7 cellular contexts compared by ENCODE assay signal in the genomic region with DNA sequence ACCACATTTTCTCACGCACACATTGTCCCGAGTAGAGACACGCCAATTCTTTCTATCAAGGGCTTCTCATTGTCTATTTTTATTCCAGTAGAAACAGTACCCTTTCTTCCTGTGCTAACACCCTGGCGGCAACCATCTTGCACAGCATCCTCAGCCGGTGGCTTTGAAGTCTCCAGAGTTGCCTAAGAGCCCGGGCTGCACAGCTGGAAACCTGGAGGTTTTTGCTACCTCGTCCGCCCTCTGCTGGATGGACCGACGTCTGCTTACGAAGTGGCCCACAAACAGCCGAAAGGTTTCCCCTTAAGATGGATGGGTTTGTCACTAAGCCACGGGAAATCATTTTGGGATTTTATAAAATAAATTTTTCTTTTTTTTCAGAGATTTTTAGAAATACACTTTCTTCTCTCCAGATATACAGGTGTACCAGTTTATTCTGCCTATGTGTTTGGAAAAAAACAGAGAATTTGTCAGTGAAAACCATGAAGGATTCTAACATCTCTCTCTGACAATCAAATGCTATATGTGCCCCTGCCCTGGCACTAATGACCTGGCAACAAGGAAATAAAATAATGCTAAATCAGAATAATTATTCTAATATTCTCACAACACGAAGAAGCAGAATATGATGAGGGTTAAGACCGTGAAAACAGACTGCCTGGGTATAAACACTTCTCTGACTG.
DNase-seq lines count a peak whose midpoint lies in the region; ATAC-seq, FAIRE-seq and TF ChIP-seq lines count a peak whose summit lies in the region.

No MANE protein-coding gene starts in this region.

- WGBS in K562 (ENCODE audit: insufficient coverage, low coverage, missing lambda C conversion rate) = 5% methylated on average over 15 of the region's 15 CpGs

- TF ChIP-seq POLR2A in K562 (conservative IDR thresholded peaks at IDR 0.05) = no peak

- DNase-seq in NCI-H2029 treated with DMSO at 0.1 percent for 48 hours (lab: John Stamatoyannopoulos, UW) (peak; percentile 28), K562 (ENCODE audit: extremely low read depth in 1 of 4, low spot score in 3 of 4) (peak; percentile 55 to 79 (median 64)), iPS DF 4.7 (ENCODE audit: extremely low read depth, low spot score) (peak; percentile 86)
- peak; percentile 48 for DNase-seq in stimulated activated CD4-positive, alpha-beta T cell treated with anti-CD3 and anti-CD28 coated beads, Interleukin-12 subunit alpha, Interleukin-12 subunit beta, amount 100 ng/mL, for 4 hours

- POLR2A ChIA-PET in K562 (lab: Yijun Ruan, JAX) = interaction anchor here (0.7 to 1.0 kb wide), 2 partner anchors 10 to 77 kb away, joined by 3 read pairs; no protein-coding TSS in a partner anchor

- no TSS peak for BruUV-seq in K562 (replicated peaks; lab: Mats Ljungman, UMichigan)

- no peaks in the 10 kb centered on the region for H3K9me3 ChIP-seq in K562 (replicated peaks; ENCODE audit: control insufficient read depth, insufficient read depth, low read depth, low read length)

- no peak overlapping the region for H3K4me2 ChIP-seq in K562 (ENCODE audit: insufficient read depth, low read length)

- H3K9me1 ChIP-seq in K562 (ENCODE audit: control insufficient read depth, insufficient read depth, low read length) = no peaks in the 10 kb centered on the region

- H3K27me3 ChIP-seq in K562 (ENCODE audit: control insufficient read depth in 2 of 2, insufficient read depth in 2 of 2, low read length in 2 of 2) = peaks cover 0 to 5% of the 10 kb centered on the region in 2 experiments; a peak in 1 of 5 replicates

- H2AFZ ChIP-seq in K562 (ENCODE audit: low read depth, low read length) = peak overlapping the region; percentile 31; the same call in 1 of the 2 replicates

- peak; percentile 72 to 79 (median 77) for TF ChIP-seq CTCF in K562 (IDR thresholded peaks at IDR 0.05 in 2 of 3, conservative IDR thresholded peaks at IDR 0.05 in 1 of 3; ENCODE audit: insufficient read depth in 2 of 3, low read depth in 1 of 3, low read length in 3 of 3)

- CTCF ChIA-PET in K562 (lab: Yijun Ruan, JAX; ENCODE audit: low intra/inter-chr PET ratio) = interaction anchor here (0.6 to 0.8 kb wide), 2 partner anchors 14 to 927 kb away, joined by 3 to 4 read pairs; no protein-coding TSS in a partner anchor

- no peak for TF ChIP-seq EP300 in K562 (IDR thresholded peaks at IDR 0.05; ENCODE audit: low read length)

- peak; percentile 49 for FAIRE-seq in TTC549 (lab: Jason Lieb, UNC)
- FAIRE-seq in K562 (lab: Jason Lieb, UNC) = peak; percentile 59

- ATAC-seq in GM18499 (IDR thresholded peaks at IDR 0.05; ENCODE audit: insufficient read depth, unreplicated experiment) (peak; percentile 74), HG02884 (IDR thresholded peaks at IDR 0.05; ENCODE audit: unreplicated experiment) (peak; percentile 99), K562 (peak; percentile 98)

- in situ Hi-C loops in K562 (cut with MboI) = no loop called here

- no peaks in the 10 kb centered on the region for H3K4me1 ChIP-seq in K562 (replicated peaks in 1 of 2; ENCODE audit: control insufficient read depth in 2 of 2, insufficient read depth in 2 of 2, low read length in 2 of 2)

- no peak overlapping the region for H3K27ac ChIP-seq in K562 (ENCODE audit: extremely low read depth, low read depth, low read length)

- TF ChIP-seq RAD21 in K562 (CRISPR knock-in tag; conservative IDR thresholded peaks at IDR 0.05 in 1 of 2, IDR thresholded peaks at IDR 0.05 in 1 of 2) = peak; percentile 47 to 72

- no peaks in the 10 kb centered on the region for H4K20me1 ChIP-seq in K562 (replicated peaks; ENCODE audit: control insufficient read depth, insufficient read depth, low read length)

- intact Hi-C loops in K562 (cut with micrococcal nuclease) = loop anchor here (10.0 kb wide), 1 partner anchor 79 kb away; the partner anchor contains the start of gene FAM204A

- no peak overlapping the region for H3K9ac ChIP-seq in K562 (ENCODE audit: insufficient read depth in 1 of 2, low read depth in 2 of 2, low read length in 2 of 2)

- no peaks in the 10 kb centered on the region for H3K36me3 ChIP-seq in K562 (ENCODE audit: control insufficient read depth, insufficient read depth, low read length)

- H3K4me3 ChIP-seq in K562 = no peak overlapping the region

- no peaks in the 10 kb centered on the region for H3K79me2 ChIP-seq in K562 (ENCODE audit: control insufficient read depth, insufficient read depth, low read length)

TF ChIP-seq in K562, 482 proteins besides CTCF, POLR2A, EP300 and RAD21 (continues in another document):
- TF ChIP-seq STAT5A (IDR thresholded peaks at IDR 0.05; ENCODE audit: borderline replicate concordance, low read length) = no peak
- peak; percentile 89 for TF ChIP-seq CEBPB (tag; IDR thresholded peaks at IDR 0.05)
- no peak for TF ChIP-seq USF1 (CRISPR knock-in tag; IDR thresholded peaks at IDR 0.05)
- TF ChIP-seq YY1 (IDR thresholded peaks at IDR 0.05; ENCODE audit: borderline replicate concordance in 1 of 3, control insufficient read depth in 1 of 3, extremely low read depth in 1 of 3, insufficient read depth in 3 of 3, insufficient read length in 1 of 3, insufficient replicate concordance in 2 of 3, low read depth in 1 of 3, low read length in 2 of 3) = peak in 1 of 3 experiments; percentile 63
- no peak for TF ChIP-seq ZNF780A (CRISPR knock-in tag; IDR thresholded peaks at IDR 0.05)
- peak; percentile 60 for TF ChIP-seq CEBPG (CRISPR knock-in tag; IDR thresholded peaks at IDR 0.05)
- TF ChIP-seq CEBPG (tag; conservative IDR thresholded peaks at IDR 0.05 in 1 of 2, IDR thresholded peaks at IDR 0.05 in 1 of 2) = peak; percentile 70 to 78
- peak; percentile 40; the same call in 1 of the 2 replicates for TF ChIP-seq CTBP1 (IDR thresholded peaks at IDR 0.05; ENCODE audit: borderline replicate concordance)
- TF ChIP-seq TCF7L2 (IDR thresholded peaks at IDR 0.05; ENCODE audit: low read depth, low read length) = peak; percentile 81; the same call in 1 of the 2 replicates
- peak; percentile 52 for TF ChIP-seq SMC3 (conservative IDR thresholded peaks at IDR 0.05; ENCODE audit: insufficient read depth, low read depth, low read length)
- TF ChIP-seq, protein P1, sequence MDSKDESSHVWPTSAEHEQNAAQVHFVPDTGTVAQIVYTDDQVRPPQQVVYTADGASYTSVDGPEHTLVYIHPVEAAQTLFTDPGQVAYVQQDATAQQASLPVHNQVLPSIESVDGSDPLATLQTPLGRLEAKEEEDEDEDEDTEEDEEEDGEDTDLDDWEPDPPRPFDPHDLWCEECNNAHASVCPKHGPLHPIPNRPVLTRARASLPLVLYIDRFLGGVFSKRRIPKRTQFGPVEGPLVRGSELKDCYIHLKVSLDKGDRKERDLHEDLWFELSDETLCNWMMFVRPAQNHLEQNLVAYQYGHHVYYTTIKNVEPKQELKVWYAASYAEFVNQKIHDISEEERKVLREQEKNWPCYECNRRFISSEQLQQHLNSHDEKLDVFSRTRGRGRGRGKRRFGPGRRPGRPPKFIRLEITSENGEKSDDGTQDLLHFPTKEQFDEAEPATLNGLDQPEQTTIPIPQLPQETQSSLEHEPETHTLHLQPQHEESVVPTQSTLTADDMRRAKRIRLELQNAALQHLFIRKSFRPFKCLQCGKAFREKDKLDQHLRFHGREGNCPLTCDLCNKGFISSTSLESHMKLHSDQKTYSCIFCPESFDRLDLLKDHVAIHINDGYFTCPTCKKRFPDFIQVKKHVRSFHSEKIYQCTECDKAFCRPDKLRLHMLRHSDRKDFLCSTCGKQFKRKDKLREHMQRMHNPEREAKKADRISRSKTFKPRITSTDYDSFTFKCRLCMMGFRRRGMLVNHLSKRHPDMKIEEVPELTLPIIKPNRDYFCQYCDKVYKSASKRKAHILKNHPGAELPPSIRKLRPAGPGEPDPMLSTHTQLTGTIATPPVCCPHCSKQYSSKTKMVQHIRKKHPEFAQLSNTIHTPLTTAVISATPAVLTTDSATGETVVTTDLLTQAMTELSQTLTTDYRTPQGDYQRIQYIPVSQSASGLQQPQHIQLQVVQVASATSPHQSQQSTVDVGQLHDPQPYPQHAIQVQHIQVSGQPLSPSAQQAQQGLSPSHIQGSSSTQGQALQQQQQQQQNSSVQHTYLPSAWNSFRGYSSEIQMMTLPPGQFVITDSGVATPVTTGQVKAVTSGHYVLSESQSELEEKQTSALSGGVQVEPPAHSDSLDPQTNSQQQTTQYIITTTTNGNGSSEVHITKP (IDR thresholded peaks at IDR 0.05; ENCODE audit: partially characterized antibody) = no peak
- TF ChIP-seq ETS1 (conservative IDR thresholded peaks at IDR 0.05; ENCODE audit: control insufficient read depth, low read depth, low read length) = no peak
- TF ChIP-seq CBFA2T2 (conservative IDR thresholded peaks at IDR 0.05) = no peak
- TF ChIP-seq LEF1 (IDR thresholded peaks at IDR 0.05) = peak; percentile 35; the same call in 1 of the 2 replicates
- no peak for TF ChIP-seq PRMT5 (CRISPR knock-in tag; IDR thresholded peaks at IDR 0.05)
- peak; percentile 96 for TF ChIP-seq TCF7 (IDR thresholded peaks at IDR 0.05; ENCODE audit: borderline replicate concordance)
- TF ChIP-seq ZNF124 (CRISPR knock-in tag; IDR thresholded peaks at IDR 0.05) = no peak
- no peak for TF ChIP-seq ESRRA (IDR thresholded peaks at IDR 0.05; ENCODE audit: borderline replicate concordance, low read depth)
- no peak for TF ChIP-seq ZZZ3 (IDR thresholded peaks at IDR 0.05)
- no peak for TF ChIP-seq MYNN (IDR thresholded peaks at IDR 0.05)
- no peak for TF ChIP-seq MYNN (CRISPR knock-in tag; IDR thresholded peaks at IDR 0.05)

Comparison
In these comparisons a context has a peak if more than half of its experiments do, and no peak if none do; other contexts are left out.
1. DNase-seq: peak in every context shown above with its lines; median percentile 86 in iPS DF 4.7; 64 in K562; 48 in stimulated activated CD4-positive, alpha-beta T cell treated with anti-CD3 and anti-CD28 coated beads, Interleukin-12 subunit alpha, Interleukin-12 subunit beta, amount 100 ng/mL, for 4 hours; 28 in NCI-H2029 treated with DMSO at 0.1 percent for 48 hours.